Comparison of ENCODE assay signal across 8 cellular contexts in genomic region chr2:20822535-20823490, GRCh38.
DNase-seq lines count a peak whose midpoint lies in the region; ATAC-seq lines count a peak whose summit lies in the region.

LDAH (minus strand) TSS chr2:20823101; CDS start chr2:20801463, 21,638 bp downstream.

- H3K4me1 Mint-ChIP-seq in effector memory CD8-positive, alpha-beta T cell (ENCODE audit: low read depth in 2 of 2): peaks cover 13 to 32% of the 10 kb centered on the region in 2 donors
- H3K4me1 Mint-ChIP-seq in memory B cell: peaks cover 12% of the 10 kb centered on the region

- no peaks in the 10 kb centered on the region for H3K9me3 Mint-ChIP-seq in effector memory CD8-positive, alpha-beta T cell
- no peaks in the 10 kb centered on the region for H3K9me3 Mint-ChIP-seq in memory B cell

- ATAC-seq in GM19468 (IDR thresholded peaks at IDR 0.05; ENCODE audit: extremely low read depth, unreplicated experiment): peak; percentile 74
- ATAC-seq in effector memory CD8-positive, alpha-beta T cell (replicated peaks): peak; percentile 86
- ATAC-seq in memory B cell (ENCODE audit: low read depth): peak; percentile 82

- H3K36me3 Mint-ChIP-seq in effector memory CD8-positive, alpha-beta T cell (ENCODE audit: insufficient read depth): peaks cover 16% of the 10 kb centered on the region
- no peaks in the 10 kb centered on the region for H3K36me3 Mint-ChIP-seq in memory B cell

- DNase-seq in CMK (ENCODE audit: low read depth) (peak; percentile 66), HS-27A (ENCODE audit: low read depth) (peak; percentile 73), NOMO-1 (lab: John Stamatoyannopoulos, UW; ENCODE audit: unreplicated experiment in 2 of 2) (peak; percentile 65 to 69), memory B cell (ENCODE audit: low spot score in 2 of 2) (peak; percentile 76 to 91)
- DNase-seq in activated CD8-positive, alpha-beta memory T cell treated with anti-CD3 and anti-CD28 coated beads for 4 hours (ENCODE audit: low read depth in 2 of 2): peak; percentile 72 to 74
- DNase-seq in effector memory CD8-positive, alpha-beta T cell: peak; percentile 75 to 84 (median 76)
- DNase-seq in stimulated activated CD8-positive, alpha-beta memory T cell treated with anti-CD3 and anti-CD28 coated beads, Interleukin-12 subunit alpha, Interleukin-12 subunit beta, amount 100 ng/mL, for 1 hour (ENCODE audit: low read depth): peak; percentile 76

- H3K27ac Mint-ChIP-seq in effector memory CD8-positive, alpha-beta T cell: peak within 1 kb of the TSS; percentile 98 to 99
- H3K27ac Mint-ChIP-seq in memory B cell: peak within 1 kb of the TSS; percentile 99

- peak within 1 kb of the TSS; percentile 87 to 97 for H3K4me3 Mint-ChIP-seq in effector memory CD8-positive, alpha-beta T cell
- peak within 1 kb of the TSS; percentile 94 for H3K4me3 Mint-ChIP-seq in memory B cell

- H3K27me3 Mint-ChIP-seq in effector memory CD8-positive, alpha-beta T cell: no peaks in the 10 kb centered on the region
- H3K27me3 Mint-ChIP-seq in memory B cell: no peaks in the 10 kb centered on the region

Comparison
In these comparisons a context has a peak if more than half of its experiments do, and no peak if none do; other contexts are left out.
1. Peak in every context shown above with its lines: DNase-seq and ATAC-seq.